In genomic region chr12:5889381-5890047, GRCh38 we compare ENCODE assay signal across 14 cellular contexts. TPM values are rescaled to one million over a fixed set of nuclear protein-coding genes. Genes with fewer than 3 reads are reported as not detected.
A peak's percentile ranks its signal among the peaks of the same experiment; 100 is the strongest.
DNase-seq lines count a peak whose midpoint lies in the region; ATAC-seq and TF ChIP-seq lines count a peak whose summit lies in the region.
"Had no signal": no experiment of that assay in that cellular context is flagged by ENCODE, and none has a peak within 500 bp of the region (broad histone marks: within the 10 kb centered on the region; RNA-seq: fewer than 3 reads in every experiment).

No MANE protein-coding gene starts in this region.

- no peak for TF ChIP-seq CTCF in GM20000 (IDR thresholded peaks at IDR 0.05; ENCODE audit: extremely low read depth, missing control alignments)
- TF ChIP-seq CTCF in CD4-positive, alpha-beta T cell (IDR thresholded peaks at IDR 0.05), result no peak

- no peak overlapping the region for H3K4me2 ChIP-seq in Karpas-422 (ENCODE audit: low read depth, low read length, poor library complexity, severe bottlenecking)

- peaks cover 9% of the 10 kb centered on the region for H3K4me1 Mint-ChIP-seq in activated CD8-positive, alpha-beta T cell treated with anti-CD3 and anti-CD28 coated beads, Interleukin-2, amount 10 ng/mL, durations not matched to agents 7 days and 5 days (ENCODE audit: low read depth)
- H3K4me1 Mint-ChIP-seq in CD4-positive, alpha-beta T cell (ENCODE audit: low read depth), result peaks cover 9% of the 10 kb centered on the region

- no peaks in the 10 kb centered on the region for H3K36me3 ChIP-seq in Karpas-422 (ENCODE audit: insufficient read depth, low read length)
- H3K36me3 ChIP-seq: gastroesophageal sphincter had no signal

- no peak overlapping the region for H3K27ac Mint-ChIP-seq in activated CD8-positive, alpha-beta T cell treated with anti-CD3 and anti-CD28 coated beads, Interleukin-2, amount 10 ng/mL, durations not matched to agents 7 days and 5 days
- no peak overlapping the region for H3K27ac Mint-ChIP-seq in CD4-positive, alpha-beta T cell
- H3K27ac Mint-ChIP-seq: B cell had no signal

- no peak overlapping the region for H3K27ac ChIP-seq in Karpas-422 (ENCODE audit: low read length)
- H3K27ac ChIP-seq in CD4-positive, alpha-beta T cell (ENCODE audit: low read depth, low read length), result no peak overlapping the region
- H3K27ac ChIP-seq: gastroesophageal sphincter, skin epidermis had no signal

- intact Hi-C loops in CD4-positive, alpha-beta T cell (cut with DNase I, micrococcal nuclease), result no loop called here

- H3K4me1 ChIP-seq in Karpas-422 (ENCODE audit: low read length), result no peaks in the 10 kb centered on the region
- H3K4me1 ChIP-seq: gastroesophageal sphincter had no signal

- no peaks in the 10 kb centered on the region for H3K9me2 ChIP-seq in Karpas-422 (replicated peaks; ENCODE audit: insufficient read depth, low read length)

- CTCF ChIA-PET in activated CD8-positive, alpha-beta T cell treated with anti-CD3 and anti-CD28 coated beads, Interleukin-2, amount 10 ng/mL, durations not matched to agents 7 days and 5 days (lab: Charles Lee), result no interaction called here
- CTCF ChIA-PET in CD4-positive, alpha-beta T cell (lab: Charles Lee), result no interaction called here

- H3K9me3 ChIP-seq in Karpas-422 (ENCODE audit: low read length), result no peaks in the 10 kb centered on the region
- no peaks in the 10 kb centered on the region for H3K9me3 ChIP-seq in CD4-positive, alpha-beta T cell (ENCODE audit: control insufficient read depth, low read length)

- H3K9ac ChIP-seq in Karpas-422 (ENCODE audit: low read length), result no peak overlapping the region

- H3K36me3 Mint-ChIP-seq in activated CD8-positive, alpha-beta T cell treated with anti-CD3 and anti-CD28 coated beads, Interleukin-2, amount 10 ng/mL, durations not matched to agents 7 days and 5 days (ENCODE audit: low read depth), result no peaks in the 10 kb centered on the region
- no peaks in the 10 kb centered on the region for H3K36me3 Mint-ChIP-seq in CD4-positive, alpha-beta T cell (ENCODE audit: low read depth)

- POLR2A ChIA-PET in activated CD8-positive, alpha-beta T cell treated with anti-CD3 and anti-CD28 coated beads, Interleukin-2, amount 10 ng/mL, durations not matched to agents 7 days and 5 days (lab: Charles Lee), result no interaction called here
- POLR2A ChIA-PET in CD4-positive, alpha-beta T cell (lab: Charles Lee), result no interaction called here

- DNase-seq in activated CD4-positive, alpha-beta T cell treated with anti-CD3 and anti-CD28 coated beads, Interleukin-2, amount 50 U/mL, for 48 hours, result peak; percentile 34 to 47
- no peak for DNase-seq in activated CD4-positive, alpha-beta T cell treated with anti-CD3 and anti-CD28 coated beads, Interleukin-2, amount 50 U/mL, for 4 hours
- DNase-seq in Karpas-422, result peak; percentile 79
- DNase-seq in activated CD8-positive, alpha-beta T cell treated with anti-CD3 and anti-CD28 coated beads, Interleukin-2, amount 10 ng/mL, durations not matched to agents 7 days and 5 days, result peak; percentile 29
- DNase-seq in stimulated activated CD4-positive, alpha-beta T cell treated with anti-CD3 and anti-CD28 coated beads, Interleukin-4, amount 100 ng/mL, for 1 hour, result peak; percentile 7
- no peak for DNase-seq in GM20000 (ENCODE audit: low spot score)
- DNase-seq in CD4-positive, alpha-beta T cell, result no peak
- DNase-seq: caudate nucleus, mammary epithelial cell, NCI-H1417 treated with DMSO at 0.1 percent for 48 hours had no signal

- no peak overlapping the region for H3K4me3 ChIP-seq in Karpas-422 (ENCODE audit: low read length)
- H3K4me3 ChIP-seq: gastroesophageal sphincter, skin epidermis had no signal

- no peak overlapping the region for H3K4me3 Mint-ChIP-seq in activated CD8-positive, alpha-beta T cell treated with anti-CD3 and anti-CD28 coated beads, Interleukin-2, amount 10 ng/mL, durations not matched to agents 7 days and 5 days
- H3K4me3 Mint-ChIP-seq in CD4-positive, alpha-beta T cell, result no peak overlapping the region
- H3K4me3 Mint-ChIP-seq: B cell had no signal

- ATAC-seq in activated CD8-positive, alpha-beta T cell treated with anti-CD3 and anti-CD28 coated beads, Interleukin-2, amount 10 ng/mL, durations not matched to agents 7 days and 5 days, result no peak
- ATAC-seq in CD4-positive, alpha-beta T cell (ENCODE audit: poor library complexity), result no peak
- no peak for ATAC-seq in GM19467 (IDR thresholded peaks at IDR 0.05; ENCODE audit: unreplicated experiment)
- ATAC-seq: gastroesophageal sphincter had no signal

- H3K27me3 Mint-ChIP-seq in activated CD8-positive, alpha-beta T cell treated with anti-CD3 and anti-CD28 coated beads, Interleukin-2, amount 10 ng/mL, durations not matched to agents 7 days and 5 days (ENCODE audit: low read depth), result peaks cover 27% of the 10 kb centered on the region
- peaks cover 69% of the 10 kb centered on the region for H3K27me3 Mint-ChIP-seq in CD4-positive, alpha-beta T cell

- H3K9me3 Mint-ChIP-seq in activated CD8-positive, alpha-beta T cell treated with anti-CD3 and anti-CD28 coated beads, Interleukin-2, amount 10 ng/mL, durations not matched to agents 7 days and 5 days (ENCODE audit: insufficient read depth), result no peaks in the 10 kb centered on the region
- peaks cover 5% of the 10 kb centered on the region for H3K9me3 Mint-ChIP-seq in CD4-positive, alpha-beta T cell

- peak overlapping the region; percentile 43; the same call in 1 of the 2 replicates for H2AFZ ChIP-seq in Karpas-422 (ENCODE audit: low read length)

- no peaks in the 10 kb centered on the region for H4K20me1 ChIP-seq in Karpas-422 (ENCODE audit: insufficient read depth, low read depth, low read length)

- no peaks in the 10 kb centered on the region for H3K27me3 ChIP-seq in Karpas-422 (ENCODE audit: low read length)
- H3K27me3 ChIP-seq in CD4-positive, alpha-beta T cell (ENCODE audit: control insufficient read depth, insufficient read depth, low read length), result peaks cover 24% of the 10 kb centered on the region

- no peaks in the 10 kb centered on the region for H3K79me2 ChIP-seq in Karpas-422 (ENCODE audit: low read length)

RNA-seq across cellular contexts. Expression of gene ANO2, which starts 55.5 kb away (rescaled TPM):
- not detected in 2 replicates for total RNA-seq in Karpas-422 (2014; rRNA removed; shearing (Covaris generic); ENCODE audit: low replicate concordance)
- total RNA-seq in activated CD8-positive, alpha-beta T cell treated with anti-CD3 and anti-CD28 coated beads, Interleukin-2, amount 10 ng/mL, durations not matched to agents 7 days and 5 days, result not detected
- not detected for total RNA-seq in CD4-positive, alpha-beta T cell
- total RNA-seq: B cell had no signal

Comparison
In these comparisons a context has a peak if more than half of its experiments do, and no peak if none do; other contexts are left out.
1. DNase-seq: peak in activated CD4-positive, alpha-beta T cell treated with anti-CD3 and anti-CD28 coated beads, Interleukin-2, amount 50 U/mL, for 48 hours (2 of 2), Karpas-422 (single experiment), activated CD8-positive, alpha-beta T cell treated with anti-CD3 and anti-CD28 coated beads, Interleukin-2, amount 10 ng/mL, durations not matched to agents 7 days and 5 days (single experiment) and stimulated activated CD4-positive, alpha-beta T cell treated with anti-CD3 and anti-CD28 coated beads, Interleukin-4, amount 100 ng/mL, for 1 hour (single experiment); none in activated CD4-positive, alpha-beta T cell treated with anti-CD3 and anti-CD28 coated beads, Interleukin-2, amount 50 U/mL, for 4 hours (0 of 2), GM20000 (single experiment) and CD4-positive, alpha-beta T cell (0 of 10).